18 cellular contexts compared by ENCODE assay signal in the genomic region with DNA sequence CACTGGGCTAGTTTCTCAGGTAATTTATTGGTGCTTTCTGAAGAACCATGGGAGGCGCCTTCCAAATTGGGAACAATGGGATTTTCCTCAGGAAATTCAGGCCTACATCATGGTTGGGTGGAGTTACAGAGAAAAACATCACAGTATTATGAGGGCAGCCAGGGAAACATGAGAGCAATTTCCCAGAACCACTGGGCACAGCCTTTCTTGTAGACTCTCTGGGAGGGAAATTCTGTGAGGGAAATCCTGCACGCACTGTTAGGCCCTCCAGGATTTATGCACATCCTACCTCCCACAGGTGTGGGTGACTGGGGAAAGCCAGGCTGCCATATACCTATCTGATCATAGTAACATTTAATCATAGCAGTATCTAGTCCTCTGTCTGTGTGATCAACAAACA. TPM values are rescaled to one million over a fixed set of nuclear protein-coding genes. Genes with fewer than 3 reads are reported as not detected.
A peak's percentile ranks its signal among the peaks of the same experiment; 100 is the strongest.
DNase-seq lines count a peak whose midpoint lies in the region; ATAC-seq, FAIRE-seq and TF ChIP-seq lines count a peak whose summit lies in the region.
"Had no signal": no experiment of that assay in that cellular context is flagged by ENCODE, and none has a peak within 500 bp of the region (broad histone marks: within the 10 kb centered on the region; RNA-seq: fewer than 3 reads in every experiment).

No MANE protein-coding gene starts in this region.

- peak; percentile 92 for DNase-seq in dermis blood vessel endothelial cell
- DNase-seq in heart right ventricle, result peak in 1 of 2 donors; percentile 79
- no peak for DNase-seq in thoracic aorta (ENCODE audit: low spot score)
- no peak for DNase-seq in OCI-LY7 (ENCODE audit: low spot score)
- DNase-seq in pancreas, result no peak
- no peak for DNase-seq in GM12892 (ENCODE audit: insufficient read length)
- no peak for DNase-seq in NCI-H524 treated with DMSO at 0.1 percent for 48 hours (lab: John Stamatoyannopoulos, UW)
- DNase-seq: activated CD4-positive, alpha-beta memory T cell treated with anti-CD3 and anti-CD28 coated beads for 36 hours; AML-193; dorsolateral prefrontal cortex; GDM1; naive B cell; NCI-H1930; NCI-H510A treated with DMSO at 0.1 percent for 48 hours; retina; SK-N-SH had no signal

- H3K4me3 ChIP-seq in heart right ventricle (peak overlapping the region in 3 of 10 donors; percentile 18 to 26 (median 19)), muscle layer of duodenum (ENCODE audit: low read depth in 1 of 2, low read length in 2 of 2) (peak overlapping the region in 1 of 2 donors; percentile 33), thoracic aorta (peak overlapping the region; percentile 10), OCI-LY7 (ENCODE audit: low read depth, low read length, poor library complexity, severe bottlenecking) (no peak overlapping the region), pancreas (no peak overlapping the region)
- H3K4me3 ChIP-seq: dorsolateral prefrontal cortex had no signal

- no peak for FAIRE-seq in pancreas (lab: Jason Lieb, UNC)
- FAIRE-seq in GM12892 (lab: Jason Lieb, UNC), result no peak

- H3K4me1 ChIP-seq in heart right ventricle (peaks cover 22 to 100% (median 88%) of the 10 kb centered on the region in 9 donors), muscle layer of duodenum (ENCODE audit: control insufficient read depth in 1 of 2, insufficient read depth in 2 of 2, low read length in 2 of 2) (peaks cover 9 to 31% of the 10 kb centered on the region in 2 donors), thoracic aorta (ENCODE audit: control insufficient read depth in 1 of 2, low read depth in 2 of 2) (peaks cover 18 to 22% of the 10 kb centered on the region in 2 donors), OCI-LY7 (ENCODE audit: insufficient read depth, low read length, poor library complexity, severe bottlenecking) (no peaks in the 10 kb centered on the region), pancreas (no peaks in the 10 kb centered on the region)

- BruUV-seq in OCI-LY7 (replicated peaks; lab: Mats Ljungman, UMichigan), result no TSS peak

- H3K36me3 ChIP-seq in heart right ventricle (peaks cover 0 to 65% (median 13%) of the 10 kb centered on the region in 9 donors), muscle layer of duodenum (ENCODE audit: control insufficient read depth in 1 of 2, insufficient read depth in 2 of 2, low read length in 2 of 2) (peaks cover 8 to 26% of the 10 kb centered on the region in 2 donors), thoracic aorta (peaks cover under 1% of the 10 kb centered on the region), OCI-LY7 (ENCODE audit: insufficient read depth, low read length) (no peaks in the 10 kb centered on the region), pancreas (no peaks in the 10 kb centered on the region)

- no peaks in the 10 kb centered on the region for H3K79me2 ChIP-seq in OCI-LY7 (ENCODE audit: insufficient read depth, low read depth, low read length)

- no peak for TF ChIP-seq POLR2A in GM12892 (IDR thresholded peaks at IDR 0.05; ENCODE audit: low read depth, low read length)

- H3K9me3 ChIP-seq in heart right ventricle (no peaks in the 10 kb centered on the region), muscle layer of duodenum (ENCODE audit: control insufficient read depth in 1 of 2, low read length in 2 of 2) (no peaks in the 10 kb centered on the region), thoracic aorta (no peaks in the 10 kb centered on the region), OCI-LY7 (ENCODE audit: low read length) (no peaks in the 10 kb centered on the region), pancreas (no peaks in the 10 kb centered on the region)
- H3K9me3 ChIP-seq: SK-N-SH had no signal

- H4K20me1 ChIP-seq in OCI-LY7 (ENCODE audit: insufficient read depth, low read length), result no peaks in the 10 kb centered on the region

- CTCF ChIA-PET in OCI-LY7 (lab: Charles Lee; ENCODE audit: unreplicated experiment), result no interaction called here

- 36 to 54% methylated on average over 2 of the region's 2 CpGs for WGBS in heart right ventricle, 2 donors
- 94 to 98% methylated on average over 2 of the region's 2 CpGs for WGBS in pancreas, 2 donors

- no peak overlapping the region for H3K4me2 ChIP-seq in OCI-LY7 (ENCODE audit: low read length)
- H3K4me2 ChIP-seq: SK-N-SH had no signal

- POLR2A ChIA-PET in OCI-LY7 (lab: Charles Lee), result no interaction called here

- intact Hi-C loops in heart right ventricle (cut with DNase I) (no loop called here), OCI-LY7 (cut with micrococcal nuclease; ENCODE audit: unreplicated experiment) (no loop called here), pancreas (cut with DNase I) (no loop called here)

- no peaks in the 10 kb centered on the region for H3K9me2 ChIP-seq in OCI-LY7 (ENCODE audit: insufficient read depth, low read length)
- H3K9me2 ChIP-seq: SK-N-SH had no signal

- no peak for TF ChIP-seq CTCF in heart right ventricle (IDR thresholded peaks at IDR 0.05)
- no peak for TF ChIP-seq CTCF in thoracic aorta (IDR thresholded peaks at IDR 0.05)
- TF ChIP-seq CTCF in OCI-LY7 (conservative IDR thresholded peaks at IDR 0.05; ENCODE audit: low read length), result no peak
- no peak for TF ChIP-seq CTCF in pancreas (IDR thresholded peaks at IDR 0.05)

- ATAC-seq in heart right ventricle, result peak; percentile 34 to 84 (median 69)
- ATAC-seq in thoracic aorta (ENCODE audit: insufficient number of reproducible peaks, low FRiP score, low read depth), result peak; percentile 73
- ATAC-seq in pancreas, result no peak

- peak overlapping the region; percentile 82 to 98 (median 90) for H3K27ac ChIP-seq in heart right ventricle
- peak overlapping the region; percentile 71 for H3K27ac ChIP-seq in muscle layer of duodenum (ENCODE audit: low read length)
- peak overlapping the region; percentile 83 to 88 for H3K27ac ChIP-seq in thoracic aorta
- H3K27ac ChIP-seq in OCI-LY7 (ENCODE audit: low read depth, low read length, poor library complexity, severe bottlenecking), result no peak overlapping the region
- peak overlapping the region in 2 of 4 donors; percentile 15 to 62 for H3K27ac ChIP-seq in pancreas

- H3K27me3 ChIP-seq in heart right ventricle (no peaks in the 10 kb centered on the region), muscle layer of duodenum (ENCODE audit: low read depth, low read length) (no peaks in the 10 kb centered on the region), thoracic aorta (replicated peaks; ENCODE audit: insufficient read depth) (no peaks in the 10 kb centered on the region), pancreas (no peaks in the 10 kb centered on the region)
- H3K27me3 ChIP-seq: dorsolateral prefrontal cortex had no signal

- no peak overlapping the region for H2AFZ ChIP-seq in OCI-LY7 (ENCODE audit: low read length)

RNA-seq across cellular contexts. Expression of a gene that starts 13.2 kb away (rescaled TPM):
- total RNA-seq in dermis blood vessel endothelial cell (0.33 and 1.7 TPM in 2 replicates), heart right ventricle (100 to 1,000 TPM; 598 to 928 (median 732) TPM), thoracic aorta (10 to 100 TPM; 13.3 to 35.2 TPM), OCI-LY7 (2022) (0.96 and 1.3 TPM in 2 replicates), pancreas (1 to 10 TPM in 3 of 6 donors, under 1 TPM in 3; 0.52 to 3.3 (median 1.0) TPM)
- polyA plus RNA-seq in heart right ventricle (100 to 1,000 TPM; 351 to 805 TPM), pancreas (1 to 10 TPM; 4.0 to 6.7 TPM)
- 0.16 and 1.1 TPM in 2 replicates for total RNA-seq in OCI-LY7 (2014; rRNA removed; shearing (Covaris generic))
- polyA plus RNA-seq in GM12892 (2012; ENCODE audit: missing spikeins), result 3.5 TPM

RNA-seq across cellular contexts. Expression of a gene that starts 30.0 kb away (rescaled TPM):
- total RNA-seq in dermis blood vessel endothelial cell (18.9 TPM in 2 replicates), heart right ventricle (100 to 1,000 TPM in 6 of 10 donors, 10 to 100 TPM in 4; 76.2 to 175 (median 107) TPM), thoracic aorta (10 to 100 TPM; 15.2 to 51.3 TPM), OCI-LY7 (2022) (78.5 and 80.0 TPM in 2 replicates), pancreas (10 to 100 TPM; 13.6 to 24.6 (median 18.6) TPM)
- polyA plus RNA-seq in heart right ventricle (100 to 1,000 TPM; 228 to 733 TPM), pancreas (100 to 1,000 TPM; 118 to 124 TPM)
- total RNA-seq in OCI-LY7 (2014; rRNA removed; shearing (Covaris generic)), result 77.3 and 109 TPM in 2 replicates
- polyA plus RNA-seq in GM12892 (2012; ENCODE audit: missing spikeins), result 274 TPM

RNA-seq across cellular contexts. Expression of a gene that starts 49.5 kb away (rescaled TPM):
- total RNA-seq in dermis blood vessel endothelial cell (2.4 and 14.8 TPM in 2 replicates), heart right ventricle (10 to 100 TPM in 1 of 10 donors, 1 to 10 TPM in 6, under 1 TPM in 3; 0.55 to 19.3 (median 1.9) TPM), thoracic aorta (10 to 100 TPM in 1 of 2 donors, 1 to 10 TPM in 1; 4.9 to 20.8 TPM), OCI-LY7 (2022) (not detected in 2 replicates), pancreas (1 to 10 TPM in 5 of 6 donors, under 1 TPM in 1; 0.95 to 3.2 (median 1.3) TPM)
- polyA plus RNA-seq in heart right ventricle (1 to 10 TPM; 1.1 to 3.7 TPM), pancreas (1 to 10 TPM; 1.2 to 3.6 TPM)
- total RNA-seq in OCI-LY7 (2014; rRNA removed; shearing (Covaris generic)), result not detected in 2 replicates
- polyA plus RNA-seq in GM12892 (2012; ENCODE audit: missing spikeins), result 11.6 TPM
- polyA plus RNA-seq: SK-N-SH had no signal

RNA-seq across cellular contexts. Expression of a gene that starts 55.6 kb away (rescaled TPM):
- total RNA-seq in dermis blood vessel endothelial cell, result 0.14 and 0.34 TPM in 2 replicates
- under 1 TPM; 0.19 to 0.92 (median 0.49) TPM for total RNA-seq in heart right ventricle
- 1 to 10 TPM in 1 of 2 donors, under 1 TPM in 1; 0.25 to 1.6 TPM for polyA plus RNA-seq in heart right ventricle
- total RNA-seq in thoracic aorta, result 10 to 100 TPM in 1 of 2 donors, not detected in 1; 11.4 TPM
- not detected in 2 replicates for total RNA-seq in OCI-LY7 (2014; rRNA removed; shearing (Covaris generic))
- not detected in 2 replicates for total RNA-seq in OCI-LY7 (2022)
- total RNA-seq in pancreas, result 10 to 100 TPM in 4 of 6 donors, 1 to 10 TPM in 2; 8.6 to 20.9 (median 13.3) TPM
- polyA plus RNA-seq in pancreas, result 10 to 100 TPM in 1 of 2 donors, 1 to 10 TPM in 1; 9.2 to 14.9 TPM
- 0.40 TPM for polyA plus RNA-seq in GM12892 (2012; ENCODE audit: missing spikeins)
- total RNA-seq: activated T-helper 1 cell treated with anti-CD3 and anti-CD28 coated beads, Interleukin-12 subunit alpha, Interleukin-12 subunit beta, Interleukin-2, Interleukin-4 antibody, amounts not matched to agents 30 ng/mL and 10 ng/mL and 1 ng/mL, durations not matched to agents 14 hours and 24 hours and 36 hours had no signal

Comparison
In these comparisons a context has a peak if more than half of its experiments do, and no peak if none do; other contexts are left out.
1. ATAC-seq: peak in heart right ventricle (8 of 8) and thoracic aorta (single experiment); none in pancreas (0 of 4).
2. RNA of a gene that starts 13.2 kb away (total RNA-seq): 598 to 928 TPM in heart right ventricle; 13.3 to 35.2 TPM in thoracic aorta, 0.33 to 1.7 TPM in dermis blood vessel endothelial cell, 0.16 to 1.3 TPM in OCI-LY7 and 0.52 to 3.3 TPM in pancreas; every median in the first group is over 10 times any median in the second.